13 cellular contexts compared by ENCODE assay signal in the genomic region with DNA sequence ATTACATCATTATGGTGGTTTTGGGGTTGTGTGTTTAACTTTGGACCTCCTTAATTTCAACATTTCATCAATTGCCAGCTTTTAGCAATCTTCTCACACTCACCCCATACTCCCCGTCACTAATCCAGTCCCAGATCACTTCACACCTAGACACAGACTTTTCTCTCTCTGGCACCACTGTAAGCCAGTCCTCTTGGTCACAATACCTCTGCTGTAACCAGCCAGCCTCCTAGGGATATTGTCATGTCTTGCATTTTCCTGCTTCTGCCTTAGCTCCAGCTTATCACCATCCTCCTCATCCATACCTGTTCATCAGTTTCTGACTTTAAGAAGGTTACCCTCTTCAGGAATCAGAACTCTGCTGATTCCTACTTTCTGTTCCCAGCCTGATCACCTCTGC. TPM values are rescaled to one million over a fixed set of nuclear protein-coding genes. Genes with fewer than 3 reads are reported as not detected.
DNase-seq lines count a peak whose midpoint lies in the region; ATAC-seq and TF ChIP-seq lines count a peak whose summit lies in the region.
"Had no signal": no experiment of that assay in that cellular context is flagged by ENCODE, and none has a peak within 500 bp of the region (broad histone marks: within the 10 kb centered on the region; RNA-seq: fewer than 3 reads in every experiment).

No MANE protein-coding gene starts in this region.

- intact Hi-C loops in activated B cell treated with CpG ODN at 0.5 μM for 24 hours (cut with micrococcal nuclease) (loop anchor here (5.0 to 10.0 kb wide), 3 partner anchors 516 to 1122 kb away; a partner anchor contains a TSS), transverse colon (cut with DNase I; ENCODE audit: low total_unique reads) (no loop called here), mucosa of descending colon (cut with DNase I, micrococcal nuclease) (no loop called here)

- H3K4me1 ChIP-seq in transverse colon (peaks cover 0 to 12% (median 0%) of the 10 kb centered on the region in 4 donors), mucosa of descending colon (ENCODE audit: low read depth) (peaks cover 6% of the 10 kb centered on the region)

- ATAC-seq in activated B cell treated with CpG ODN at 0.5 μM for 24 hours (ENCODE audit: low read depth): no peak
- ATAC-seq in memory B cell (ENCODE audit: low read depth): no peak
- ATAC-seq in HG02678 (IDR thresholded peaks at IDR 0.05; ENCODE audit: unreplicated experiment): no peak
- ATAC-seq in HG03045 (IDR thresholded peaks at IDR 0.05; ENCODE audit: unreplicated experiment): no peak
- ATAC-seq in mucosa of descending colon: no peak
- ATAC-seq: foreskin keratinocyte had no signal

- CTCF ChIA-PET in activated B cell treated with CpG ODN at 0.5 μM for 24 hours (lab: Charles Lee): interaction anchor here (1.3 kb wide), 1 partner anchor 47 kb away, joined by 3 read pairs; no protein-coding TSS in a partner anchor

- 80 to 86% methylated on average over 1 of the region's 1 CpG for WGBS in transverse colon (ENCODE audit: low coverage in 1 of 2), 2 donors

- TF ChIP-seq EP300 in transverse colon (IDR thresholded peaks at IDR 0.05; ENCODE audit: low read depth): no peak

- peak overlapping the region in 3 of 4 donors; percentile 31 to 80 (median 77) for H3K27ac ChIP-seq in transverse colon
- H3K27ac ChIP-seq: foreskin keratinocyte, SJSA1 had no signal

- peak overlapping the region; percentile 73 for H3K4me3 Mint-ChIP-seq in activated naive CD4-positive, alpha-beta T cell treated with anti-CD3 and anti-CD28 coated beads, Interleukin-2, amount 50 U/mL, for 24 hours
- H3K4me3 Mint-ChIP-seq in activated B cell treated with CpG ODN at 0.5 μM for 24 hours: peak overlapping the region; percentile 91
- peak overlapping the region; percentile 73 for H3K4me3 Mint-ChIP-seq in memory B cell

- TF ChIP-seq POLR2A in transverse colon (IDR thresholded peaks at IDR 0.05): no peak

- H3K4me3 ChIP-seq in transverse colon (no peak overlapping the region), mucosa of descending colon (no peak overlapping the region)
- H3K4me3 ChIP-seq: SJSA1 had no signal

- TF ChIP-seq CTCF in activated B cell treated with CpG ODN at 0.5 μM for 24 hours (IDR thresholded peaks at IDR 0.05): no peak
- TF ChIP-seq CTCF in transverse colon (IDR thresholded peaks at IDR 0.05): no peak
- no peak for TF ChIP-seq CTCF in mucosa of descending colon (IDR thresholded peaks at IDR 0.05)

- H3K9me3 ChIP-seq in transverse colon (no peaks in the 10 kb centered on the region), mucosa of descending colon (no peaks in the 10 kb centered on the region)
- H3K9me3 ChIP-seq: SJSA1, tibial artery had no signal

- DNase-seq in activated naive CD4-positive, alpha-beta T cell (lab: John Stamatoyannopoulos, UW): no peak
- DNase-seq in activated B cell treated with CpG ODN at 0.5 μM for 24 hours (no peak), memory B cell (ENCODE audit: low spot score in 2 of 2) (no peak), transverse colon (no peak), mucosa of descending colon (no peak)
- DNase-seq: endodermal cell, foreskin keratinocyte, NCI-H2171 treated with DMSO at 0.1 percent for 48 hours, tibial artery had no signal

- in situ Hi-C loops in transverse colon (cut with MboI; ENCODE audit: low pct_ligation_motif_present in 1 of 4, low pct_unique_long_range_greater_than_20kb in 1 of 4, low sequenced_read_pairs in 3 of 4): loop anchor here in 1 of 4 donors (25.0 kb wide), 1 partner anchor 89 kb away; no protein-coding TSS in a partner anchor

- H3K4me1 Mint-ChIP-seq in activated naive CD4-positive, alpha-beta T cell treated with anti-CD3 and anti-CD28 coated beads, Interleukin-2, amount 50 U/mL, for 24 hours: peaks cover 53% of the 10 kb centered on the region
- peaks cover 64% of the 10 kb centered on the region for H3K4me1 Mint-ChIP-seq in activated B cell treated with CpG ODN at 0.5 μM for 24 hours
- H3K4me1 Mint-ChIP-seq in memory B cell: peaks cover 38% of the 10 kb centered on the region

- H3K9me3 Mint-ChIP-seq in activated naive CD4-positive, alpha-beta T cell treated with anti-CD3 and anti-CD28 coated beads, Interleukin-2, amount 50 U/mL, for 24 hours: no peaks in the 10 kb centered on the region
- no peaks in the 10 kb centered on the region for H3K9me3 Mint-ChIP-seq in activated B cell treated with CpG ODN at 0.5 μM for 24 hours
- no peaks in the 10 kb centered on the region for H3K9me3 Mint-ChIP-seq in memory B cell
- H3K9me3 Mint-ChIP-seq: endodermal cell had no signal

- no peaks in the 10 kb centered on the region for H3K27me3 ChIP-seq in transverse colon
- H3K27me3 ChIP-seq: foreskin keratinocyte, SJSA1, tibial artery had no signal

- H3K36me3 ChIP-seq in transverse colon (no peaks in the 10 kb centered on the region), mucosa of descending colon (ENCODE audit: low read depth) (no peaks in the 10 kb centered on the region)
- H3K36me3 ChIP-seq: tibial artery had no signal

- H3K27me3 Mint-ChIP-seq in activated naive CD4-positive, alpha-beta T cell treated with anti-CD3 and anti-CD28 coated beads, Interleukin-2, amount 50 U/mL, for 24 hours: no peaks in the 10 kb centered on the region
- no peaks in the 10 kb centered on the region for H3K27me3 Mint-ChIP-seq in activated B cell treated with CpG ODN at 0.5 μM for 24 hours
- no peaks in the 10 kb centered on the region for H3K27me3 Mint-ChIP-seq in memory B cell

- H3K36me3 Mint-ChIP-seq in activated naive CD4-positive, alpha-beta T cell treated with anti-CD3 and anti-CD28 coated beads, Interleukin-2, amount 50 U/mL, for 24 hours: peaks cover 15% of the 10 kb centered on the region
- H3K36me3 Mint-ChIP-seq in activated B cell treated with CpG ODN at 0.5 μM for 24 hours (ENCODE audit: low read depth) (peaks cover 28% of the 10 kb centered on the region), memory B cell (peaks cover 13% of the 10 kb centered on the region)

- POLR2A ChIA-PET in activated B cell treated with CpG ODN at 0.5 μM for 24 hours (lab: Charles Lee): interaction anchor here (0.8 to 11.0 kb wide), 7 partner anchors 10 to 103 kb away, joined by 3 to 543 read pairs (median 81); no protein-coding TSS in a partner anchor

- peak overlapping the region; percentile 81 for H3K27ac Mint-ChIP-seq in activated naive CD4-positive, alpha-beta T cell treated with anti-CD3 and anti-CD28 coated beads, Interleukin-2, amount 50 U/mL, for 24 hours
- H3K27ac Mint-ChIP-seq in activated B cell treated with CpG ODN at 0.5 μM for 24 hours (peak overlapping the region; percentile 81), memory B cell (peak overlapping the region; percentile 79)
- H3K27ac Mint-ChIP-seq: endodermal cell had no signal

RNA-seq across cellular contexts. Expression of a gene that starts 1.6 kb away (rescaled TPM):
- total RNA-seq in activated B cell treated with CpG ODN at 0.5 μM for 24 hours: 203 and 226 TPM in 2 replicates
- 10 to 100 TPM; 16.7 to 80.3 (median 67.3) TPM for total RNA-seq in transverse colon
- total RNA-seq in mucosa of descending colon: 10 to 100 TPM; 30.3 to 55.7 (median 55.1) TPM
